ENCODE assay signal across 17 cellular contexts in genomic region chr17:76255801-76256429, GRCh38. TPM values are rescaled to one million over a fixed set of nuclear protein-coding genes. Genes with fewer than 3 reads are reported as not detected.
DNase-seq lines count a peak whose midpoint lies in the region; ATAC-seq, FAIRE-seq and TF ChIP-seq lines count a peak whose summit lies in the region.
"Had no signal": no experiment of that assay in that cellular context is flagged by ENCODE, and none has a peak within 500 bp of the region (broad histone marks: within the 10 kb centered on the region; RNA-seq: fewer than 3 reads in every experiment).

No MANE protein-coding gene starts in this region.

- peak overlapping the region; percentile 75 for H3K4me3 Mint-ChIP-seq in T-helper 17 cell
- H3K4me3 Mint-ChIP-seq in chondrocyte (ENCODE audit: unreplicated experiment), result no peak overlapping the region

- H3K27ac Mint-ChIP-seq in T-helper 17 cell (no peak overlapping the region), chondrocyte (ENCODE audit: unreplicated experiment) (no peak overlapping the region)

- TF ChIP-seq POLR2A in HepG2 (IDR thresholded peaks at IDR 0.05; ENCODE audit: insufficient read depth in 1 of 2, low read depth in 2 of 2, low read length in 2 of 2), result no peak
- TF ChIP-seq POLR2A in right lobe of liver (IDR thresholded peaks at IDR 0.05), result no peak
- TF ChIP-seq POLR2A in transverse colon (IDR thresholded peaks at IDR 0.05), result no peak

- 63% methylated on average over 6 of the region's 6 CpGs for WGBS in HepG2 (ENCODE audit: low lambda C conversion rate)
- WGBS in right lobe of liver (ENCODE audit: insufficient coverage, low coverage, low lambda C conversion rate, missing lambda C conversion rate), result 75% methylated on average over 2 of the region's 6 CpGs
- 68% methylated on average over 6 of the region's 6 CpGs; no CpG with 5 or more reads in 1 of the 2 donors for WGBS in transverse colon (ENCODE audit: low coverage in 1 of 2), 2 donors

- H3K27me3 ChIP-seq in HepG2 (ENCODE audit: control insufficient read depth in 1 of 2, insufficient read depth in 2 of 2, low read length in 2 of 2), result no peaks in the 10 kb centered on the region
- no peaks in the 10 kb centered on the region for H3K27me3 ChIP-seq in right lobe of liver
- H3K27me3 ChIP-seq in transverse colon, result no peaks in the 10 kb centered on the region
- H3K27me3 ChIP-seq: ovary had no signal

- H2AFZ ChIP-seq in HepG2 (ENCODE audit: low read length), result no peak overlapping the region

- no peaks in the 10 kb centered on the region for H3K79me2 ChIP-seq in HepG2 (ENCODE audit: insufficient read depth, low read length)

- TF ChIP-seq RAD21 in HepG2 (CRISPR knock-in tag; IDR thresholded peaks at IDR 0.05), result no peak

- H3K4me3 ChIP-seq in HepG2 (replicated peaks in 1 of 3; ENCODE audit: insufficient read depth in 1 of 3, low read depth in 2 of 3, low read length in 3 of 3) (no peak overlapping the region), right lobe of liver (no peak overlapping the region), transverse colon (no peak overlapping the region)
- H3K4me3 ChIP-seq: ovary had no signal

- no peak overlapping the region for H3K27ac ChIP-seq in HepG2 (ENCODE audit: extremely low read length, insufficient read depth, low read length)
- no peak overlapping the region for H3K27ac ChIP-seq in right lobe of liver
- no peak overlapping the region for H3K27ac ChIP-seq in transverse colon
- no peak overlapping the region for H3K27ac ChIP-seq in substantia nigra (ENCODE audit: low read depth, low read length, poor library complexity, severe bottlenecking)
- H3K27ac ChIP-seq: epithelial cell of prostate, ovary had no signal

- peaks cover 78% of the 10 kb centered on the region for H3K4me1 ChIP-seq in HepG2 (ENCODE audit: insufficient read depth, low read length)
- H3K4me1 ChIP-seq in right lobe of liver, result peaks cover 0 to 19% (median 4%) of the 10 kb centered on the region in 4 donors
- peaks cover 31 to 58% (median 43%) of the 10 kb centered on the region in 4 donors for H3K4me1 ChIP-seq in transverse colon

- no TSS peak for BruUV-seq in HepG2 (replicated peaks; lab: Mats Ljungman, UMichigan)

- no peaks in the 10 kb centered on the region for H3K9me3 ChIP-seq in HepG2 (ENCODE audit: low read length)
- H3K9me3 ChIP-seq in right lobe of liver, result no peaks in the 10 kb centered on the region
- H3K9me3 ChIP-seq in T-helper 17 cell (ENCODE audit: control insufficient read depth, low read length, poor library complexity, severe bottlenecking), result no peaks in the 10 kb centered on the region
- no peaks in the 10 kb centered on the region for H3K9me3 ChIP-seq in transverse colon
- H3K9me3 ChIP-seq: ovary had no signal

- FAIRE-seq in HepG2 (lab: Jason Lieb, UNC), result no peak
- FAIRE-seq: bronchial epithelial cell, H1, islet of Langerhans had no signal

- H3K36me3 ChIP-seq in HepG2 (replicated peaks in 1 of 2; ENCODE audit: control insufficient read depth in 1 of 2, insufficient read depth in 2 of 2, low read length in 2 of 2) (no peaks in the 10 kb centered on the region), right lobe of liver (no peaks in the 10 kb centered on the region), transverse colon (no peaks in the 10 kb centered on the region)
- H3K36me3 ChIP-seq: ovary had no signal

- no peak for TF ChIP-seq EP300 in HepG2 (IDR thresholded peaks at IDR 0.05; ENCODE audit: low read depth in 2 of 2, low read length in 2 of 2)
- no peak for TF ChIP-seq EP300 in HepG2 (CRISPR knock-in tag; IDR thresholded peaks at IDR 0.05; ENCODE audit: borderline replicate concordance)
- no peak for TF ChIP-seq EP300 in transverse colon (IDR thresholded peaks at IDR 0.05; ENCODE audit: low read depth)

- peaks cover 25% of the 10 kb centered on the region for H3K4me1 Mint-ChIP-seq in T-helper 17 cell
- H3K4me1 Mint-ChIP-seq in chondrocyte (ENCODE audit: low read depth), result peaks cover 11% of the 10 kb centered on the region

- H3K36me3 Mint-ChIP-seq in T-helper 17 cell (ENCODE audit: low read depth), result no peaks in the 10 kb centered on the region
- no peaks in the 10 kb centered on the region for H3K36me3 Mint-ChIP-seq in chondrocyte (ENCODE audit: low read depth)

- no peak for DNase-seq in HepG2 (ENCODE audit: low spot score)
- DNase-seq in right lobe of liver, result no peak
- no peak for DNase-seq in T-helper 17 cell
- DNase-seq in chondrocyte (ENCODE audit: low spot score), result peak; percentile 24
- DNase-seq in transverse colon, result peak; percentile 6
- DNase-seq in NCI-H69 (lab: John Stamatoyannopoulos, UW), result no peak
- no peak for DNase-seq in DMS153 (lab: John Stamatoyannopoulos, UW)
- DNase-seq in substantia nigra (lab: John Stamatoyannopoulos, UW), result no peak
- DNase-seq: dermis blood vessel endothelial cell, NCI-H526 treated with DMSO at 0.1 percent for 48 hours, SHP77 treated with DMSO at 0.1 percent for 48 hours had no signal

- in situ Hi-C loops in HepG2 (cut with HindIII; ENCODE audit: extremely low pct_ligation_motif_present, low pct_unique_long_range_greater_than_20kb), result no loop called here
- in situ Hi-C loops in transverse colon (cut with MboI; ENCODE audit: low pct_ligation_motif_present in 1 of 4, low pct_unique_long_range_greater_than_20kb in 1 of 4, low sequenced_read_pairs in 3 of 4), result no loop called here

- no peaks in the 10 kb centered on the region for H4K20me1 ChIP-seq in HepG2 (ENCODE audit: insufficient read depth, low read length)

- H3K9ac ChIP-seq in HepG2 (ENCODE audit: insufficient read depth, low read depth, low read length), result no peak overlapping the region

- intact Hi-C loops in HepG2 (cut with micrococcal nuclease; ENCODE audit: unreplicated experiment) (no loop called here), right lobe of liver (cut with DNase I) (no loop called here), transverse colon (cut with DNase I; ENCODE audit: low total_unique reads) (no loop called here)

- no peaks in the 10 kb centered on the region for H3K9me3 Mint-ChIP-seq in chondrocyte (ENCODE audit: low read depth)

- CTCF ChIA-PET in HepG2 (lab: Yijun Ruan, JAX; ENCODE audit: low intra/inter-chr PET ratio, low total read pairs), result no interaction called here

- no peaks in the 10 kb centered on the region for H3K27me3 Mint-ChIP-seq in T-helper 17 cell
- H3K27me3 Mint-ChIP-seq in chondrocyte (ENCODE audit: low read depth), result no peaks in the 10 kb centered on the region

- POLR2A ChIA-PET in HepG2 (lab: Yijun Ruan, JAX), result interaction anchor here (1.0 to 1.4 kb wide), 2 partner anchors 9 to 18 kb away, joined by 3 to 8 read pairs; partner anchors contain the start of gene UBALD2

- no peak for ATAC-seq in HepG2
- no peak for ATAC-seq in right lobe of liver
- no peak for ATAC-seq in T-helper 17 cell
- ATAC-seq: sciatic nerve had no signal

- no peak for TF ChIP-seq CTCF in HepG2 (CRISPR knock-in tag; IDR thresholded peaks at IDR 0.05)
- no peak for TF ChIP-seq CTCF in right lobe of liver (IDR thresholded peaks at IDR 0.05)
- no peak for TF ChIP-seq CTCF in chondrocyte (IDR thresholded peaks at IDR 0.05)
- no peak for TF ChIP-seq CTCF in transverse colon (IDR thresholded peaks at IDR 0.05)

- no peak overlapping the region for H3K4me2 ChIP-seq in HepG2 (ENCODE audit: low read depth, low read length)

RNA-seq across cellular contexts. Expression of gene UBALD2, which starts 9.2 kb away (rescaled TPM):
- 3.3 and 5.3 TPM in 2 replicates for total RNA-seq in HepG2 (2016; rRNA removed; fragmentation: Illumina TruSeq; extraction: Trizol)
- 6.8 and 10.0 TPM in 2 replicates for total RNA-seq in HepG2 (2016; cell fraction: cytosol; rRNA removed; fragmentation: Illumina TruSeq; extraction: Trizol; ENCODE audit: low read depth)
- total RNA-seq in HepG2 (2016; cell fraction: insoluble cytoplasmic fraction; rRNA removed; fragmentation: Illumina TruSeq; extraction: Trizol), result 4.4 and 4.5 TPM in 2 replicates
- total RNA-seq in HepG2 (2016; cell fraction: membrane; rRNA removed; fragmentation: Illumina TruSeq; extraction: Trizol), result 9.1 and 9.4 TPM in 2 replicates
- 2.6 and 3.2 TPM in 2 replicates for total RNA-seq in HepG2 (2016; cell fraction: nucleus; rRNA removed; fragmentation: Illumina TruSeq; extraction: Trizol)
- 50.5 and 89.7 TPM in 2 replicates for polyA plus RNA-seq in HepG2 (2011; rRNA removed)
- polyA plus RNA-seq in HepG2 (2011; cell fraction: cytosol; rRNA removed), result 14.6 and 28.0 TPM in 2 replicates
- 19.7 and 23.1 TPM in 2 replicates for polyA plus RNA-seq in HepG2 (2011; cell fraction: nucleus; rRNA removed)
- 16.6 and 21.8 TPM in 2 replicates for polyA plus RNA-seq in HepG2 (2012)
- polyA plus RNA-seq in HepG2 (2016; cell fraction: cytosol; fragmentation: Illumina TruSeq; extraction: Trizol; ENCODE audit: low read depth), result 26.5 and 33.4 TPM in 2 replicates
- 15.4 and 17.2 TPM in 2 replicates for polyA plus RNA-seq in HepG2 (2016; cell fraction: insoluble cytoplasmic fraction; fragmentation: Illumina TruSeq; extraction: Trizol; ENCODE audit: low read depth)
- 28.1 and 30.3 TPM in 2 replicates for polyA plus RNA-seq in HepG2 (2016; cell fraction: membrane; fragmentation: Illumina TruSeq; extraction: Trizol; ENCODE audit: low read depth)
- polyA plus RNA-seq in HepG2 (2016; cell fraction: nucleus; fragmentation: Illumina TruSeq; extraction: Trizol; ENCODE audit: insufficient read depth, low read depth), result 8.4 and 13.3 TPM in 2 replicates
- 24.6 and 37.9 TPM in 2 replicates for polyA minus RNA-seq in HepG2 (2011; rRNA and poly(A)+ RNA removed; ENCODE audit: low replicate concordance)
- polyA minus RNA-seq in HepG2 (2011; cell fraction: cytosol; rRNA and poly(A)+ RNA removed), result 14.7 and 29.2 TPM in 2 replicates
- 4.2 and 7.1 TPM in 2 replicates for polyA minus RNA-seq in HepG2 (2011; cell fraction: nucleus; rRNA and poly(A)+ RNA removed)
- total RNA-seq in right lobe of liver, result 10 to 100 TPM in 4 of 6 experiments, 1 to 10 TPM in 2; 7.3 to 17.9 (median 14.5) TPM
- 100 to 1,000 TPM; 201 to 252 TPM for total RNA-seq in T-helper 17 cell
- 6.7 to 14.1 TPM (median 13.2 TPM) in 3 replicates for total RNA-seq in chondrocyte
- total RNA-seq in transverse colon, result 10 to 100 TPM; 25.5 to 51.2 (median 34.5) TPM

RNA-seq across cellular contexts. Expression of gene RNF157, which starts 15.6 kb away (rescaled TPM):
- 1.4 and 1.5 TPM in 2 replicates for total RNA-seq in HepG2 (2016; rRNA removed; fragmentation: Illumina TruSeq; extraction: Trizol)
- 1.0 and 1.9 TPM in 2 replicates for total RNA-seq in HepG2 (2016; cell fraction: cytosol; rRNA removed; fragmentation: Illumina TruSeq; extraction: Trizol; ENCODE audit: low read depth)
- 1.5 and 2.1 TPM in 2 replicates for total RNA-seq in HepG2 (2016; cell fraction: insoluble cytoplasmic fraction; rRNA removed; fragmentation: Illumina TruSeq; extraction: Trizol)
- total RNA-seq in HepG2 (2016; cell fraction: membrane; rRNA removed; fragmentation: Illumina TruSeq; extraction: Trizol), result 3.1 and 3.6 TPM in 2 replicates
- total RNA-seq in HepG2 (2016; cell fraction: nucleus; rRNA removed; fragmentation: Illumina TruSeq; extraction: Trizol), result 1.0 and 2.8 TPM in 2 replicates
- polyA plus RNA-seq in HepG2 (2011; rRNA removed), result 0.44 and 0.82 TPM in 2 replicates
- 0.52 and 0.71 TPM in 2 replicates for polyA plus RNA-seq in HepG2 (2011; cell fraction: cytosol; rRNA removed)
- 0.42 TPM in 2 replicates for polyA plus RNA-seq in HepG2 (2011; cell fraction: nucleus; rRNA removed)
- 0.86 and 1.1 TPM in 2 replicates for polyA plus RNA-seq in HepG2 (2012)
- 1.7 and 2.0 TPM in 2 replicates for polyA plus RNA-seq in HepG2 (2016; cell fraction: cytosol; fragmentation: Illumina TruSeq; extraction: Trizol; ENCODE audit: low read depth)
- polyA plus RNA-seq in HepG2 (2016; cell fraction: insoluble cytoplasmic fraction; fragmentation: Illumina TruSeq; extraction: Trizol; ENCODE audit: low read depth), result 1.9 and 2.1 TPM in 2 replicates
- 3.0 and 5.1 TPM in 2 replicates for polyA plus RNA-seq in HepG2 (2016; cell fraction: membrane; fragmentation: Illumina TruSeq; extraction: Trizol; ENCODE audit: low read depth)
- polyA plus RNA-seq in HepG2 (2016; cell fraction: nucleus; fragmentation: Illumina TruSeq; extraction: Trizol; ENCODE audit: insufficient read depth, low read depth), result 1.8 and 3.8 TPM in 2 replicates
- 0.66 and 3.2 TPM in 2 replicates for polyA minus RNA-seq in HepG2 (2011; rRNA and poly(A)+ RNA removed; ENCODE audit: low replicate concordance)
- polyA minus RNA-seq in HepG2 (2011; cell fraction: cytosol; rRNA and poly(A)+ RNA removed), result 0.79 and 1.5 TPM in 2 replicates
- 0.77 and 0.99 TPM in 2 replicates for polyA minus RNA-seq in HepG2 (2011; cell fraction: nucleus; rRNA and poly(A)+ RNA removed)
- total RNA-seq in right lobe of liver, result 10 to 100 TPM in 2 of 6 experiments, 1 to 10 TPM in 2, under 1 TPM in 2; 0.39 to 14.5 (median 6.0) TPM
- 10 to 100 TPM; 43.5 to 45.3 TPM for total RNA-seq in T-helper 17 cell
- 1.1 to 1.5 TPM (median 1.4 TPM) in 3 replicates for total RNA-seq in chondrocyte
- 100 to 1,000 TPM in 1 of 4 donors, 10 to 100 TPM in 3; 32.5 to 164 (median 54.8) TPM for total RNA-seq in transverse colon
- total RNA-seq: bronchial epithelial cell had no signal

RNA-seq across cellular contexts. Expression of gene QRICH2, which starts 52.2 kb away (rescaled TPM):
- total RNA-seq in HepG2 (2016; rRNA removed; fragmentation: Illumina TruSeq; extraction: Trizol) (2.7 and 3.7 TPM in 2 replicates), right lobe of liver (1 to 10 TPM in 4 of 6 experiments, under 1 TPM in 2; 0.43 to 2.2 (median 1.5) TPM), T-helper 17 cell (1 to 10 TPM; 1.7 to 3.6 TPM), chondrocyte (4.7 to 5.2 TPM (median 5.0 TPM) in 3 replicates), transverse colon (1 to 10 TPM; 1.6 to 2.6 (median 2.0) TPM)
- 3.1 and 3.3 TPM in 2 replicates for total RNA-seq in HepG2 (2016; cell fraction: cytosol; rRNA removed; fragmentation: Illumina TruSeq; extraction: Trizol; ENCODE audit: low read depth)
- 2.3 and 3.7 TPM in 2 replicates for total RNA-seq in HepG2 (2016; cell fraction: insoluble cytoplasmic fraction; rRNA removed; fragmentation: Illumina TruSeq; extraction: Trizol)
- total RNA-seq in HepG2 (2016; cell fraction: membrane; rRNA removed; fragmentation: Illumina TruSeq; extraction: Trizol), result 4.0 and 4.5 TPM in 2 replicates
- total RNA-seq in HepG2 (2016; cell fraction: nucleus; rRNA removed; fragmentation: Illumina TruSeq; extraction: Trizol), result 4.4 and 6.1 TPM in 2 replicates
- 5.7 and 11.5 TPM in 2 replicates for polyA plus RNA-seq in HepG2 (2011; rRNA removed)
- 3.4 and 3.8 TPM in 2 replicates for polyA plus RNA-seq in HepG2 (2011; cell fraction: cytosol; rRNA removed)
- polyA plus RNA-seq in HepG2 (2011; cell fraction: nucleus; rRNA removed), result 58.0 and 60.6 TPM in 2 replicates
- 1.5 and 7.5 TPM in 2 replicates for polyA plus RNA-seq in HepG2 (2012)
- polyA plus RNA-seq in HepG2 (2016; cell fraction: cytosol; fragmentation: Illumina TruSeq; extraction: Trizol; ENCODE audit: low read depth), result 0.94 and 1.1 TPM in 2 replicates
- polyA plus RNA-seq in HepG2 (2016; cell fraction: insoluble cytoplasmic fraction; fragmentation: Illumina TruSeq; extraction: Trizol; ENCODE audit: low read depth), result 1.2 TPM in 2 replicates
- 1.0 and 1.5 TPM in 2 replicates for polyA plus RNA-seq in HepG2 (2016; cell fraction: membrane; fragmentation: Illumina TruSeq; extraction: Trizol; ENCODE audit: low read depth)
- 10.2 and 12.1 TPM in 2 replicates for polyA plus RNA-seq in HepG2 (2016; cell fraction: nucleus; fragmentation: Illumina TruSeq; extraction: Trizol; ENCODE audit: insufficient read depth, low read depth)
- polyA minus RNA-seq in HepG2 (2011; rRNA and poly(A)+ RNA removed; ENCODE audit: low replicate concordance), result 6.3 and 21.9 TPM in 2 replicates
- polyA minus RNA-seq in HepG2 (2011; cell fraction: cytosol; rRNA and poly(A)+ RNA removed), result 2.5 and 3.3 TPM in 2 replicates
- 12.0 and 17.0 TPM in 2 replicates for polyA minus RNA-seq in HepG2 (2011; cell fraction: nucleus; rRNA and poly(A)+ RNA removed)

Comparison
In these comparisons a context has a peak if more than half of its experiments do, and no peak if none do; other contexts are left out.
1. DNase-seq: peak in chondrocyte (single experiment) and transverse colon (single experiment); none in HepG2 (single experiment), right lobe of liver (0 of 3), T-helper 17 cell (0 of 3), NCI-H69 (single experiment), DMS153 (single experiment) and substantia nigra (0 of 49).